Comparison of ENCODE assay signal across 17 cellular contexts in genomic region chr21:28207776-28208175, GRCh38.
A peak's percentile ranks its signal among the peaks of the same experiment; 100 is the strongest.
DNase-seq lines count a peak whose midpoint lies in the region; ATAC-seq and TF ChIP-seq lines count a peak whose summit lies in the region.
"Had no signal": no experiment of that assay in that cellular context is flagged by ENCODE, and none has a peak within 500 bp of the region (broad histone marks: within the 10 kb centered on the region; RNA-seq: fewer than 3 reads in every experiment).

No MANE protein-coding gene starts in this region.

- DNase-seq in MCF 10A (ENCODE audit: unreplicated experiment) (peak; percentile 28), breast epithelium (ENCODE audit: low spot score in 2 of 2) (no peak), SK-N-MC (ENCODE audit: low read depth, low spot score) (peak; percentile 97), fibroblast of peridontal ligament (ENCODE audit: extremely low read depth) (peak; percentile 91), vagina (ENCODE audit: extremely low spot score in 2 of 2) (no peak), NCI-H2227 treated with DMSO at 0.1 percent for 48 hours (lab: John Stamatoyannopoulos, UW) (no peak)
- DNase-seq: 8988T, head of caudate nucleus, left colon, NCI-H1436 treated with DMSO at 0.1 percent for 48 hours, NCI-H748 treated with DMSO at 0.1 percent for 48 hours, small intestine had no signal

- H3K27me3 ChIP-seq in breast epithelium (no peaks in the 10 kb centered on the region), vagina (no peaks in the 10 kb centered on the region)
- H3K27me3 ChIP-seq: neural progenitor cell had no signal

- H3K36me3 Mint-ChIP-seq in MCF 10A (ENCODE audit: insufficient read depth, unreplicated experiment): no peaks in the 10 kb centered on the region
- H3K36me3 Mint-ChIP-seq: activated naive CD4-positive, alpha-beta T cell treated with anti-CD3 and anti-CD28 coated beads, Interleukin-2, amount 50 U/mL, for 24 hours; neural progenitor cell had no signal

- H3K27me3 Mint-ChIP-seq in MCF 10A (ENCODE audit: insufficient read depth, unreplicated experiment): no peaks in the 10 kb centered on the region
- H3K27me3 Mint-ChIP-seq: activated naive CD4-positive, alpha-beta T cell treated with anti-CD3 and anti-CD28 coated beads, Interleukin-2, amount 50 U/mL, for 24 hours had no signal

- intact Hi-C loops in MCF 10A (cut with micrococcal nuclease) (no loop called here), breast epithelium (cut with DNase I; ENCODE audit: low total_unique reads) (no loop called here), vagina (cut with DNase I) (no loop called here)

- H3K36me3 ChIP-seq in breast epithelium (no peaks in the 10 kb centered on the region), SK-N-MC (ENCODE audit: insufficient read depth, low read length) (no peaks in the 10 kb centered on the region), vagina (no peaks in the 10 kb centered on the region)
- H3K36me3 ChIP-seq: neural progenitor cell had no signal

- no peaks in the 10 kb centered on the region for H3K4me1 ChIP-seq in breast epithelium
- peaks cover 9% of the 10 kb centered on the region for H3K4me1 ChIP-seq in vagina
- H3K4me1 ChIP-seq: neural progenitor cell had no signal

- POLR2A ChIA-PET in MCF 10A (lab: Yijun Ruan, JAX): no interaction called here

- H3K4me1 Mint-ChIP-seq in MCF 10A (ENCODE audit: insufficient read depth, unreplicated experiment): no peaks in the 10 kb centered on the region
- H3K4me1 Mint-ChIP-seq: activated naive CD4-positive, alpha-beta T cell treated with anti-CD3 and anti-CD28 coated beads, Interleukin-2, amount 50 U/mL, for 24 hours; neural progenitor cell had no signal

- H3K27ac ChIP-seq in breast epithelium: peak overlapping the region in 1 of 2 donors; percentile 6
- peak overlapping the region; percentile 99 for H3K27ac ChIP-seq in SK-N-MC
- H3K27ac ChIP-seq in vagina: peak overlapping the region; percentile 63
- H3K27ac ChIP-seq: neural progenitor cell had no signal

- no peak for ATAC-seq in GM21526 (IDR thresholded peaks at IDR 0.05; ENCODE audit: low FRiP score, unreplicated experiment)
- no peak for ATAC-seq in HG02981 (IDR thresholded peaks at IDR 0.05; ENCODE audit: unreplicated experiment)
- ATAC-seq: left colon, Right ventricle myocardium inferior had no signal

- peak overlapping the region; percentile 69 for H3K9ac ChIP-seq in SK-N-MC (ENCODE audit: insufficient read length)
- H3K9ac ChIP-seq: neural progenitor cell had no signal

- H3K27ac Mint-ChIP-seq in MCF 10A (ENCODE audit: low read depth, unreplicated experiment): no peak overlapping the region
- H3K27ac Mint-ChIP-seq: activated naive CD4-positive, alpha-beta T cell treated with anti-CD3 and anti-CD28 coated beads, Interleukin-2, amount 50 U/mL, for 24 hours; neural progenitor cell had no signal

- TF ChIP-seq POLR2A in breast epithelium (IDR thresholded peaks at IDR 0.05): no peak
- TF ChIP-seq POLR2A in vagina (IDR thresholded peaks at IDR 0.05): no peak

- CTCF ChIA-PET in MCF 10A (lab: Yijun Ruan, JAX): interaction anchor here (0.6 kb wide), 1 partner anchor 1976 kb away, joined by 3 read pairs; no protein-coding TSS in a partner anchor

- H3K9me3 ChIP-seq in breast epithelium: no peaks in the 10 kb centered on the region
- H3K9me3 ChIP-seq in SK-N-MC (ENCODE audit: low read depth, low read length): no peaks in the 10 kb centered on the region
- no peaks in the 10 kb centered on the region for H3K9me3 ChIP-seq in vagina

- no peak overlapping the region for H3K4me3 Mint-ChIP-seq in MCF 10A (ENCODE audit: unreplicated experiment)
- H3K4me3 Mint-ChIP-seq: activated naive CD4-positive, alpha-beta T cell treated with anti-CD3 and anti-CD28 coated beads, Interleukin-2, amount 50 U/mL, for 24 hours; neural progenitor cell had no signal

- no TSS peak for BruUV-seq in MCF 10A (replicated peaks; lab: Mats Ljungman, UMichigan)

- H3K4me3 ChIP-seq in breast epithelium (no peak overlapping the region), SK-N-MC (peak overlapping the region; percentile 74), vagina (no peak overlapping the region)
- H3K4me3 ChIP-seq: neural progenitor cell had no signal

- peaks cover 5% of the 10 kb centered on the region for H3K9me3 Mint-ChIP-seq in MCF 10A (ENCODE audit: unreplicated experiment)
- H3K9me3 Mint-ChIP-seq: neural progenitor cell had no signal

- TF ChIP-seq CTCF in MCF 10A (IDR thresholded peaks at IDR 0.05; ENCODE audit: unreplicated experiment): no peak
- no peak for TF ChIP-seq CTCF in breast epithelium (IDR thresholded peaks at IDR 0.05)
- TF ChIP-seq CTCF in vagina (IDR thresholded peaks at IDR 0.05): no peak

Comparison
In these comparisons a context has a peak if more than half of its experiments do, and no peak if none do; other contexts are left out.
1. DNase-seq: peak in MCF 10A (single experiment), SK-N-MC (single experiment) and fibroblast of peridontal ligament (single experiment); none in breast epithelium (0 of 2), vagina (0 of 2) and NCI-H2227 treated with DMSO at 0.1 percent for 48 hours (single experiment).